8 cellular contexts compared by ENCODE assay signal in genomic region chrX:54639346-54640102, GRCh38.
DNase-seq lines count a peak whose midpoint lies in the region; ATAC-seq and TF ChIP-seq lines count a peak whose summit lies in the region.

No MANE protein-coding gene starts in this region.

- H3K27me3 ChIP-seq in osteoblast (ENCODE audit: insufficient read depth, low read length) (no peaks in the 10 kb centered on the region), thoracic aorta (replicated peaks; ENCODE audit: insufficient read depth) (no peaks in the 10 kb centered on the region)

- peak overlapping the region; percentile 69 for H3K4me3 ChIP-seq in GM12865 (ENCODE audit: low read depth, low read length)
- H3K4me3 ChIP-seq in osteoblast (ENCODE audit: insufficient read depth, low read length): peak overlapping the region; percentile 78
- peak overlapping the region; percentile 73 for H3K4me3 ChIP-seq in thoracic aorta

- no peaks in the 10 kb centered on the region for H3K27me3 Mint-ChIP-seq in activated naive CD8-positive, alpha-beta T cell treated with anti-CD3 and anti-CD28 coated beads for 36 hours
- H3K27me3 Mint-ChIP-seq in glutamatergic neuron (ENCODE audit: unreplicated experiment): peaks cover 5% of the 10 kb centered on the region

- peak overlapping the region; percentile 84 for H3K4me2 ChIP-seq in osteoblast (ENCODE audit: insufficient read depth, low read length)

- H3K9me3 ChIP-seq in osteoblast (ENCODE audit: low read depth, low read length): no peaks in the 10 kb centered on the region
- H3K9me3 ChIP-seq in thoracic aorta: no peaks in the 10 kb centered on the region

- H2AFZ ChIP-seq in osteoblast (ENCODE audit: low read length): peak overlapping the region; percentile 80

- peak overlapping the region; percentile 99 for H3K27ac Mint-ChIP-seq in activated naive CD8-positive, alpha-beta T cell treated with anti-CD3 and anti-CD28 coated beads for 36 hours
- peak overlapping the region; percentile 99 for H3K27ac Mint-ChIP-seq in glutamatergic neuron (ENCODE audit: unreplicated experiment)

- H3K4me3 Mint-ChIP-seq in activated naive CD8-positive, alpha-beta T cell treated with anti-CD3 and anti-CD28 coated beads for 36 hours: peak overlapping the region; percentile 91
- H3K4me3 Mint-ChIP-seq in glutamatergic neuron (ENCODE audit: unreplicated experiment): peak overlapping the region; percentile 92

- TF ChIP-seq CTCF in GM12865 (IDR thresholded peaks at IDR 0.05; ENCODE audit: insufficient read depth, low read depth, low read length, missing control alignments) (peak; percentile 62), glutamatergic neuron (IDR thresholded peaks at IDR 0.05; ENCODE audit: partially characterized antibody, unreplicated experiment) (peak; percentile 69), osteoblast (IDR thresholded peaks at IDR 0.05; ENCODE audit: extremely low read depth, low read depth, low read length) (peak; percentile 68), thoracic aorta (IDR thresholded peaks at IDR 0.05) (peak; percentile 64)

- DNase-seq in GM12865 (ENCODE audit: low read depth) (peak; percentile 96), NCI-H1105 (lab: John Stamatoyannopoulos, UW) (peak; percentile 93), SKM-1 (lab: John Stamatoyannopoulos, UW; ENCODE audit: unreplicated experiment) (peak; percentile 80), glutamatergic neuron (peak; percentile 91), osteoblast (ENCODE audit: insufficient read length, low spot score, missing footprints) (peak; percentile 82), thoracic aorta (ENCODE audit: low spot score) (peak; percentile 83)
- DNase-seq in activated naive CD8-positive, alpha-beta T cell treated with anti-CD3 and anti-CD28 coated beads for 36 hours: peak; percentile 90

- peaks cover 10% of the 10 kb centered on the region for H3K9me3 Mint-ChIP-seq in activated naive CD8-positive, alpha-beta T cell treated with anti-CD3 and anti-CD28 coated beads for 36 hours
- H3K9me3 Mint-ChIP-seq in glutamatergic neuron (ENCODE audit: unreplicated experiment): peaks cover 4% of the 10 kb centered on the region

- H3K27ac ChIP-seq in osteoblast (ENCODE audit: low read depth, low read length) (peak overlapping the region; percentile 90), thoracic aorta (peak overlapping the region; percentile 86 to 89)

- ATAC-seq in HG02678 (IDR thresholded peaks at IDR 0.05; ENCODE audit: unreplicated experiment) (peak; percentile 92), thoracic aorta (ENCODE audit: insufficient number of reproducible peaks, low FRiP score, low read depth) (peak; percentile 96)

- H3K4me1 ChIP-seq in osteoblast (ENCODE audit: insufficient read depth, low read length) (no peaks in the 10 kb centered on the region), thoracic aorta (ENCODE audit: control insufficient read depth in 1 of 2, low read depth in 2 of 2) (no peaks in the 10 kb centered on the region)

- H3K36me3 ChIP-seq in osteoblast (ENCODE audit: insufficient read depth, low read length) (no peaks in the 10 kb centered on the region), thoracic aorta (no peaks in the 10 kb centered on the region)

- peaks cover 2% of the 10 kb centered on the region for H3K4me1 Mint-ChIP-seq in activated naive CD8-positive, alpha-beta T cell treated with anti-CD3 and anti-CD28 coated beads for 36 hours
- H3K4me1 Mint-ChIP-seq in glutamatergic neuron (ENCODE audit: low read depth, unreplicated experiment): peaks cover 2% of the 10 kb centered on the region

- no peaks in the 10 kb centered on the region for H4K20me1 ChIP-seq in osteoblast (ENCODE audit: insufficient read depth, low read length)

- no peaks in the 10 kb centered on the region for H3K79me2 ChIP-seq in osteoblast (ENCODE audit: insufficient read depth, low read length)

- H3K36me3 Mint-ChIP-seq in activated naive CD8-positive, alpha-beta T cell treated with anti-CD3 and anti-CD28 coated beads for 36 hours: peaks cover 13% of the 10 kb centered on the region
- H3K36me3 Mint-ChIP-seq in glutamatergic neuron (ENCODE audit: unreplicated experiment): peaks cover 6% of the 10 kb centered on the region

Comparison
In these comparisons a context has a peak if more than half of its experiments do, and no peak if none do; other contexts are left out.
1. Peak in every context shown above with its lines: DNase-seq, ATAC-seq, H3K4me3 ChIP-seq and H3K27ac ChIP-seq.